8 cellular contexts compared by ENCODE assay signal in genomic region chr17:18363021-18363941, GRCh38. TPM values are rescaled to one million over a fixed set of nuclear protein-coding genes. Genes with fewer than 3 reads are reported as not detected.
DNase-seq lines count a peak whose midpoint lies in the region; ATAC-seq, FAIRE-seq and TF ChIP-seq lines count a peak whose summit lies in the region.

Gene SHMT1 (minus strand): TSS chr17:18363550. CDS start chr17:18355981, 7,569 bp downstream.

- peak within 1 kb of the TSS; percentile 26 for H3K9ac ChIP-seq in smooth muscle cell (ENCODE audit: low read depth)

- no peaks in the 10 kb centered on the region for H3K9me3 ChIP-seq in smooth muscle cell (replicated peaks; ENCODE audit: low read depth)

- TF ChIP-seq CTCF in WTC11 (IDR thresholded peaks at IDR 0.05) (no peak), bronchial epithelial cell (IDR thresholded peaks at IDR 0.05; ENCODE audit: insufficient read depth, low read length, severe bottlenecking) (no peak), smooth muscle cell (IDR thresholded peaks at IDR 0.05; ENCODE audit: borderline replicate concordance, insufficient read depth, poor library complexity, severe bottlenecking) (no peak)

- no peaks in the 10 kb centered on the region for H3F3A ChIP-seq in smooth muscle cell (ENCODE audit: low read depth)

- POLR2A ChIA-PET in WTC11 (lab: Charles Lee), result interaction anchor here (0.8 to 1.5 kb wide), 3 partner anchors 10 to 139 kb away, joined by 3 to 4 read pairs (median 3); no protein-coding TSS in a partner anchor

- peak within 1 kb of the TSS; percentile 91 for H2AFZ ChIP-seq in smooth muscle cell (ENCODE audit: low read depth)

- H3K36me3 ChIP-seq in bronchial epithelial cell (ENCODE audit: control insufficient read depth, insufficient read depth, low read length) (no peaks in the 10 kb centered on the region), smooth muscle cell (ENCODE audit: low read depth) (no peaks in the 10 kb centered on the region)

- ATAC-seq in GM18873 (IDR thresholded peaks at IDR 0.05; ENCODE audit: low FRiP score, unreplicated experiment) (peak; percentile 95), HG03135 (IDR thresholded peaks at IDR 0.05; ENCODE audit: unreplicated experiment) (peak; percentile 96), WTC11 (peak; percentile 99)

- FAIRE-seq in bronchial epithelial cell (lab: Jason Lieb, UNC), result no peak

- peaks cover 12% of the 10 kb centered on the region for H3K4me1 Mint-ChIP-seq in WTC11

- peaks cover 7% of the 10 kb centered on the region for H3K4me1 ChIP-seq in smooth muscle cell (ENCODE audit: low read depth)

- H3K79me2 ChIP-seq in smooth muscle cell (ENCODE audit: low read depth), result no peaks in the 10 kb centered on the region

- H3K4me3 ChIP-seq in bronchial epithelial cell (ENCODE audit: low read depth, low read length) (peak within 1 kb of the TSS; percentile 87), smooth muscle cell (peak within 1 kb of the TSS; percentile 63)

- no peaks in the 10 kb centered on the region for H4K20me1 ChIP-seq in smooth muscle cell (ENCODE audit: low read depth)

- H3K27me3 Mint-ChIP-seq in WTC11 (ENCODE audit: low read depth), result peaks cover under 1% of the 10 kb centered on the region; the same call in 1 of the 2 replicates

- DNase-seq in AG08395 (ENCODE audit: low spot score) (peak; percentile 96), NCI-H2227 treated with DMSO at 0.1 percent for 48 hours (lab: John Stamatoyannopoulos, UW) (peak; percentile 86), WTC11 (ENCODE audit: low spot score) (peak; percentile 97), bronchial epithelial cell (ENCODE audit: low read depth) (peak; percentile 81), iPS-NIHi7 (ENCODE audit: extremely low spot score) (peak; percentile 99), smooth muscle cell (lab: John Stamatoyannopoulos, UW; ENCODE audit: unreplicated experiment) (peak; percentile 44)

- H3K36me3 Mint-ChIP-seq in WTC11, result peaks cover 8% of the 10 kb centered on the region; the same call in 1 of the 2 replicates

- peak within 1 kb of the TSS; percentile 84 for H3K4me3 Mint-ChIP-seq in WTC11

- peak within 1 kb of the TSS; percentile 95 for H3K27ac Mint-ChIP-seq in WTC11

- no peaks in the 10 kb centered on the region for H3K27me3 ChIP-seq in bronchial epithelial cell (ENCODE audit: control insufficient read depth, insufficient read depth, low read length)
- no peaks in the 10 kb centered on the region for H3K27me3 ChIP-seq in smooth muscle cell (ENCODE audit: low read depth)

- CTCF ChIA-PET in WTC11 (lab: Charles Lee), result interaction anchor here (0.6 to 1.3 kb wide), 6 partner anchors 16 to 146 kb away, joined by 3 to 5 read pairs (median 4); partner anchors contain the start of gene TOP3A

- H3K4me2 ChIP-seq in smooth muscle cell, result peak within 1 kb of the TSS; percentile 94

- no peaks in the 10 kb centered on the region for H3K9me3 Mint-ChIP-seq in WTC11

- 2% methylated on average over 47 of the region's 78 CpGs for WGBS in smooth muscle cell (ENCODE audit: low lambda C conversion rate)

- H3K27ac ChIP-seq in smooth muscle cell (ENCODE audit: low read depth), result no peak within 1 kb of the TSS

TF ChIP-seq in WTC11, 78 proteins besides CTCF, POLR2A, EP300 and RAD21 (continues in another document):
- peak; percentile 93 for TF ChIP-seq FOXP1 (CRISPR knock-in tag; IDR thresholded peaks at IDR 0.05; ENCODE audit: borderline replicate concordance)
- no peak for TF ChIP-seq ZNF281 (CRISPR knock-in tag; IDR thresholded peaks at IDR 0.05)
- TF ChIP-seq ZBTB43 (CRISPR knock-in tag; IDR thresholded peaks at IDR 0.05), result peak; percentile 85
- peak; percentile 53; the same call in 1 of the 2 replicates for TF ChIP-seq ZNF121 (CRISPR knock-in tag; IDR thresholded peaks at IDR 0.05)
- 0 out of 2 replicates have a peak, but pooled peaks have one; percentile 22 for TF ChIP-seq KAT7 (CRISPR knock-in tag; IDR thresholded peaks at IDR 0.05; ENCODE audit: borderline replicate concordance)
- TF ChIP-seq HMGXB4 (CRISPR knock-in tag; IDR thresholded peaks at IDR 0.05), result peak; percentile 94
- TF ChIP-seq ZNF396 (CRISPR knock-in tag; IDR thresholded peaks at IDR 0.05; ENCODE audit: borderline replicate concordance), result no peak
- TF ChIP-seq, protein P1, sequence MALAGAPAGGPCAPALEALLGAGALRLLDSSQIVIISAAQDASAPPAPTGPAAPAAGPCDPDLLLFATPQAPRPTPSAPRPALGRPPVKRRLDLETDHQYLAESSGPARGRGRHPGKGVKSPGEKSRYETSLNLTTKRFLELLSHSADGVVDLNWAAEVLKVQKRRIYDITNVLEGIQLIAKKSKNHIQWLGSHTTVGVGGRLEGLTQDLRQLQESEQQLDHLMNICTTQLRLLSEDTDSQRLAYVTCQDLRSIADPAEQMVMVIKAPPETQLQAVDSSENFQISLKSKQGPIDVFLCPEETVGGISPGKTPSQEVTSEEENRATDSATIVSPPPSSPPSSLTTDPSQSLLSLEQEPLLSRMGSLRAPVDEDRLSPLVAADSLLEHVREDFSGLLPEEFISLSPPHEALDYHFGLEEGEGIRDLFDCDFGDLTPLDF (CRISPR knock-in tag; IDR thresholded peaks at IDR 0.05), result 0 out of 2 replicates have a peak, but pooled peaks have one; percentile 18
- TF ChIP-seq TP53 (CRISPR knock-in tag; IDR thresholded peaks at IDR 0.05), result no peak
- TF ChIP-seq, protein P2, sequence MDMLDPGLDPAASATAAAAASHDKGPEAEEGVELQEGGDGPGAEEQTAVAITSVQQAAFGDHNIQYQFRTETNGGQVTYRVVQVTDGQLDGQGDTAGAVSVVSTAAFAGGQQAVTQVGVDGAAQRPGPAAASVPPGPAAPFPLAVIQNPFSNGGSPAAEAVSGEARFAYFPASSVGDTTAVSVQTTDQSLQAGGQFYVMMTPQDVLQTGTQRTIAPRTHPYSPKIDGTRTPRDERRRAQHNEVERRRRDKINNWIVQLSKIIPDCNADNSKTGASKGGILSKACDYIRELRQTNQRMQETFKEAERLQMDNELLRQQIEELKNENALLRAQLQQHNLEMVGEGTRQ (CRISPR knock-in tag; IDR thresholded peaks at IDR 0.05), result peak; percentile 98
- TF ChIP-seq E2F4 (CRISPR knock-in tag; IDR thresholded peaks at IDR 0.05; ENCODE audit: borderline replicate concordance, low read depth), result peak; percentile 89; the same call in 1 of the 2 replicates
- 0 out of 2 replicates have a peak, but pooled peaks have one; percentile 82 for TF ChIP-seq ZNF138 (CRISPR knock-in tag; conservative IDR thresholded peaks at IDR 0.05)
- TF ChIP-seq FOXK1 (CRISPR knock-in tag; IDR thresholded peaks at IDR 0.05), result peak; percentile 54; the same call in 1 of the 2 replicates

RNA-seq across cellular contexts. Expression of gene SHMT1, which starts in this region (rescaled TPM):
- total RNA-seq in WTC11 (2021) (40.1 to 49.2 TPM (median 42.5 TPM) in 3 replicates), bronchial epithelial cell (15.3 and 15.5 TPM in 2 replicates), smooth muscle cell (4.1 and 5.9 TPM in 2 replicates)
- 8.5 and 10.3 TPM in 2 replicates for polyA plus RNA-seq in smooth muscle cell

Comparison
In these comparisons a context has a peak if more than half of its experiments do, and no peak if none do; other contexts are left out.
1. DNase-seq: peak in every context shown above with its lines; median percentile 99 in iPS-NIHi7; 97 in WTC11; 96 in AG08395; 86 in NCI-H2227 treated with DMSO at 0.1 percent for 48 hours; 81 in bronchial epithelial cell; 44 in smooth muscle cell.